ENCODE assay signal across 1 cellular context in the genomic region with DNA sequence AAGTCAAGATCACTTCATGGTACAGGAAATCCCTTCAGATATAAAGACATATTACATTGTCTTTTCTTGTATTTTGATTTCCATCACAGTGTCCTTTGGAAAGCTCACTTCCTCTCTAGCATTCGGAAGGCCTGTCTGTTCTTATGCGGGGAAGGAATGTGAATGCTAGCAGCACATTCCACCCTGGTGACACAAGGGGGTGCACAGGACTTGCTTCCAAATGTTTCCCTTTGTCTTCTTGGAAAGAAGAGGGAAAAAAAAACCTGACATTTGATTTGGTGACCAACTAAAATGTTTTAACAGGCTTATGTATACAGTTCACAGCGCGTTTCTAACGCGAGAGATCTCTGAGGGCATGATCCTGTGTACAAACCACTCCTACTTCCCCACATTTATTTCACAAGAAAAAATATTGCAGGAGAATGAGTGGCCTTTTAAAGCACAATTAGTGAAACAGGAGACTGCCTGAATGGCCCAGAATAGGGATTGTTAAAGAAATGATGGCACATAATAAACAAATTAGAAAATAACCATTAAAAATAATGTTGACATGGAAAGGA.
TF ChIP-seq lines count a peak whose summit lies in the region.

No MANE protein-coding gene starts in this region.

TF ChIP-seq in GM23338, 12 proteins besides CTCF, POLR2A, EP300 and RAD21 (continued from another document):
- TF ChIP-seq, protein P1, sequence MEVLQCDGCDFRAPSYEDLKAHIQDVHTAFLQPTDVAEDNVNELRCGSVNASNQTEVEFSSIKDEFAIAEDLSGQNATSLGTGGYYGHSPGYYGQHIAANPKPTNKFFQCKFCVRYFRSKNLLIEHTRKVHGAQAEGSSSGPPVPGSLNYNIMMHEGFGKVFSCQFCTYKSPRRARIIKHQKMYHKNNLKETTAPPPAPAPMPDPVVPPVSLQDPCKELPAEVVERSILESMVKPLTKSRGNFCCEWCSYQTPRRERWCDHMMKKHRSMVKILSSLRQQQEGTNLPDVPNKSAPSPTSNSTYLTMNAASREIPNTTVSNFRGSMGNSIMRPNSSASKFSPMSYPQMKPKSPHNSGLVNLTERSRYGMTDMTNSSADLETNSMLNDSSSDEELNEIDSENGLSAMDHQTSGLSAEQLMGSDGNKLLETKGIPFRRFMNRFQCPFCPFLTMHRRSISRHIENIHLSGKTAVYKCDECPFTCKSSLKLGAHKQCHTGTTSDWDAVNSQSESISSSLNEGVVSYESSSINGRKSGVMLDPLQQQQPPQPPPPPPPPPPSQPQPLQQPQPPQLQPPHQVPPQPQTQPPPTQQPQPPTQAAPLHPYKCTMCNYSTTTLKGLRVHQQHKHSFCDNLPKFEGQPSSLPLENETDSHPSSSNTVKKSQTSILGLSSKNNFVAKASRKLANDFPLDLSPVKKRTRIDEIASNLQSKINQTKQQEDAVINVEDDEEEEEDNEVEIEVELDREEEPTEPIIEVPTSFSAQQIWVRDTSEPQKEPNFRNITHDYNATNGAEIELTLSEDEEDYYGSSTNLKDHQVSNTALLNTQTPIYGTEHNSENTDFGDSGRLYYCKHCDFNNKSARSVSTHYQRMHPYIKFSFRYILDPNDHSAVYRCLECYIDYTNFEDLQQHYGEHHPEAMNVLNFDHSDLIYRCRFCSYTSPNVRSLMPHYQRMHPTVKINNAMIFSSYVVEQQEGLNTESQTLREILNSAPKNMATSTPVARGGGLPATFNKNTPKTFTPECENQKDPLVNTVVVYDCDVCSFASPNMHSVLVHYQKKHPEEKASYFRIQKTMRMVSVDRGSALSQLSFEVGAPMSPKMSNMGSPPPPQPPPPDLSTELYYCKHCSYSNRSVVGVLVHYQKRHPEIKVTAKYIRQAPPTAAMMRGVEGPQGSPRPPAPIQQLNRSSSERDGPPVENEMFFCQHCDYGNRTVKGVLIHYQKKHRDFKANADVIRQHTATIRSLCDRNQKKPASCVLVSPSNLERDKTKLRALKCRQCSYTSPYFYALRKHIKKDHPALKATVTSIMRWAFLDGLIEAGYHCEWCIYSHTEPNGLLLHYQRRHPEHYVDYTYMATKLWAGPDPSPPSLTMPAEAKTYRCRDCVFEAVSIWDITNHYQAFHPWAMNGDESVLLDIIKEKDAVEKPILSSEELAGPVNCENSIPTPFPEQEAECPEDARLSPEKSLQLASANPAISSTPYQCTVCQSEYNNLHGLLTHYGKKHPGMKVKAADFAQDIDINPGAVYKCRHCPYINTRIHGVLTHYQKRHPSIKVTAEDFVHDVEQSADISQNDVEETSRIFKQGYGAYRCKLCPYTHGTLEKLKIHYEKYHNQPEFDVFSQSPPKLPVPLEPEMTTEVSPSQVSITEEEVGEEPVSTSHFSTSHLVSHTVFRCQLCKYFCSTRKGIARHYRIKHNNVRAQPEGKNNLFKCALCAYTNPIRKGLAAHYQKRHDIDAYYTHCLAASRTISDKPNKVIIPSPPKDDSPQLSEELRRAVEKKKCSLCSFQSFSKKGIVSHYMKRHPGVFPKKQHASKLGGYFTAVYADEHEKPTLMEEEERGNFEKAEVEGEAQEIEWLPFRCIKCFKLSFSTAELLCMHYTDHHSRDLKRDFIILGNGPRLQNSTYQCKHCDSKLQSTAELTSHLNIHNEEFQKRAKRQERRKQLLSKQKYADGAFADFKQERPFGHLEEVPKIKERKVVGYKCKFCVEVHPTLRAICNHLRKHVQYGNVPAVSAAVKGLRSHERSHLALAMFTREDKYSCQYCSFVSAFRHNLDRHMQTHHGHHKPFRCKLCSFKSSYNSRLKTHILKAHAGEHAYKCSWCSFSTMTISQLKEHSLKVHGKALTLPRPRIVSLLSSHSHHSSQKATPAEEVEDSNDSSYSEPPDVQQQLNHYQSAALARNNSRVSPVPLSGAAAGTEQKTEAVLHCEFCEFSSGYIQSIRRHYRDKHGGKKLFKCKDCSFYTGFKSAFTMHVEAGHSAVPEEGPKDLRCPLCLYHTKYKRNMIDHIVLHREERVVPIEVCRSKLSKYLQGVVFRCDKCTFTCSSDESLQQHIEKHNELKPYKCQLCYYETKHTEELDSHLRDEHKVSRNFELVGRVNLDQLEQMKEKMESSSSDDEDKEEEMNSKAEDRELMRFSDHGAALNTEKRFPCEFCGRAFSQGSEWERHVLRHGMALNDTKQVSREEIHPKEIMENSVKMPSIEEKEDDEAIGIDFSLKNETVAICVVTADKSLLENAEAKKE (CRISPR knock-in tag; IDR thresholded peaks at IDR 0.05), result no peak
- TF ChIP-seq, protein P2, sequence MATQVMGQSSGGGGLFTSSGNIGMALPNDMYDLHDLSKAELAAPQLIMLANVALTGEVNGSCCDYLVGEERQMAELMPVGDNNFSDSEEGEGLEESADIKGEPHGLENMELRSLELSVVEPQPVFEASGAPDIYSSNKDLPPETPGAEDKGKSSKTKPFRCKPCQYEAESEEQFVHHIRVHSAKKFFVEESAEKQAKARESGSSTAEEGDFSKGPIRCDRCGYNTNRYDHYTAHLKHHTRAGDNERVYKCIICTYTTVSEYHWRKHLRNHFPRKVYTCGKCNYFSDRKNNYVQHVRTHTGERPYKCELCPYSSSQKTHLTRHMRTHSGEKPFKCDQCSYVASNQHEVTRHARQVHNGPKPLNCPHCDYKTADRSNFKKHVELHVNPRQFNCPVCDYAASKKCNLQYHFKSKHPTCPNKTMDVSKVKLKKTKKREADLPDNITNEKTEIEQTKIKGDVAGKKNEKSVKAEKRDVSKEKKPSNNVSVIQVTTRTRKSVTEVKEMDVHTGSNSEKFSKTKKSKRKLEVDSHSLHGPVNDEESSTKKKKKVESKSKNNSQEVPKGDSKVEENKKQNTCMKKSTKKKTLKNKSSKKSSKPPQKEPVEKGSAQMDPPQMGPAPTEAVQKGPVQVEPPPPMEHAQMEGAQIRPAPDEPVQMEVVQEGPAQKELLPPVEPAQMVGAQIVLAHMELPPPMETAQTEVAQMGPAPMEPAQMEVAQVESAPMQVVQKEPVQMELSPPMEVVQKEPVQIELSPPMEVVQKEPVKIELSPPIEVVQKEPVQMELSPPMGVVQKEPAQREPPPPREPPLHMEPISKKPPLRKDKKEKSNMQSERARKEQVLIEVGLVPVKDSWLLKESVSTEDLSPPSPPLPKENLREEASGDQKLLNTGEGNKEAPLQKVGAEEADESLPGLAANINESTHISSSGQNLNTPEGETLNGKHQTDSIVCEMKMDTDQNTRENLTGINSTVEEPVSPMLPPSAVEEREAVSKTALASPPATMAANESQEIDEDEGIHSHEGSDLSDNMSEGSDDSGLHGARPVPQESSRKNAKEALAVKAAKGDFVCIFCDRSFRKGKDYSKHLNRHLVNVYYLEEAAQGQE (IDR thresholded peaks at IDR 0.05; ENCODE audit: unreplicated experiment), result no peak
